In genomic region chr22:20561882-20562281, GRCh38 we compare ENCODE assay signal across 19 cellular contexts.
"Had no signal": no experiment of that assay in that cellular context is flagged by ENCODE, and none has a peak within 500 bp of the region (broad histone marks: within the 10 kb centered on the region; RNA-seq: fewer than 3 reads in every experiment).

No MANE protein-coding gene starts in this region.

- H3K27ac ChIP-seq: foreskin keratinocyte, hepatocyte, lower lobe of right lung, suprapubic skin, transverse colon, uterus had no signal

- H3K36me3 ChIP-seq: uterus had no signal

- DNase-seq: activated B cell treated with CpG ODN at 0.5 μM for 24 hours; activated CD4-positive, alpha-beta T cell treated with anti-CD3 and anti-CD28 coated beads for 4 hours; activated gamma-delta T cell treated with Interleukin-2 at 50 U/mL for 16 hours; activated T-cell treated with anti-CD3 and anti-CD28 coated beads for 4 hours; amniotic stem cell; dermis blood vessel endothelial cell; effector memory CD4-positive, alpha-beta T cell; foreskin keratinocyte; lower lobe of right lung; nephron progenitor cell; occipital lobe; stimulated activated CD4-positive, alpha-beta T cell treated with anti-CD3 and anti-CD28 coated beads, Interleukin-2, amount 100 ng/mL, for 24 hours; transverse colon; uterus had no signal

- H3K27me3 ChIP-seq: foreskin keratinocyte, hepatocyte, suprapubic skin, transverse colon, uterus had no signal

- H3K27me3 Mint-ChIP-seq: activated B cell treated with CpG ODN at 0.5 μM for 24 hours; stimulated activated naive CD8-positive, alpha-beta T cell treated with anti-CD3 and anti-CD28 coated beads, Interleukin-15, Interleukin-2, amounts not matched to agents 100 ng/mL and 50 ng/mL, for 24 hours had no signal

- ATAC-seq: activated naive CD4-positive, alpha-beta T cell treated with anti-CD3 and anti-CD28 coated beads, Interleukin-2, amount 50 U/mL, for 72 hours; foreskin keratinocyte; lower lobe of right lung had no signal

- H3K27ac Mint-ChIP-seq: activated B cell treated with CpG ODN at 0.5 μM for 24 hours; activated naive CD4-positive, alpha-beta T cell treated with anti-CD3 and anti-CD28 coated beads, Interleukin-2, amount 50 U/mL, for 72 hours; nephron progenitor cell; stimulated activated naive CD8-positive, alpha-beta T cell treated with anti-CD3 and anti-CD28 coated beads, Interleukin-15, Interleukin-2, amounts not matched to agents 100 ng/mL and 50 ng/mL, for 24 hours had no signal

- H3K4me2 ChIP-seq: hepatocyte had no signal

- H2AFZ ChIP-seq: hepatocyte had no signal

- H3K9me3 ChIP-seq: lower lobe of right lung, suprapubic skin, transverse colon, uterus had no signal

- H3K4me3 Mint-ChIP-seq: activated B cell treated with CpG ODN at 0.5 μM for 24 hours; activated T-helper 1 cell treated with anti-CD3 and anti-CD28 coated beads, Interleukin-12 subunit alpha, Interleukin-12 subunit beta, Interleukin-2, Interleukin-4 antibody, amounts not matched to agents 30 ng/mL and 10 ng/mL and 1 ng/mL, durations not matched to agents 14 hours and 24 hours and 36 hours; nephron progenitor cell; stimulated activated naive CD8-positive, alpha-beta T cell treated with anti-CD3 and anti-CD28 coated beads, Interleukin-15, Interleukin-2, amounts not matched to agents 100 ng/mL and 50 ng/mL, for 24 hours had no signal

- H3K4me3 ChIP-seq: hepatocyte, lower lobe of right lung, suprapubic skin, transverse colon, uterus had no signal
